ENCODE assay signal across 1 cellular context in the genomic region with DNA sequence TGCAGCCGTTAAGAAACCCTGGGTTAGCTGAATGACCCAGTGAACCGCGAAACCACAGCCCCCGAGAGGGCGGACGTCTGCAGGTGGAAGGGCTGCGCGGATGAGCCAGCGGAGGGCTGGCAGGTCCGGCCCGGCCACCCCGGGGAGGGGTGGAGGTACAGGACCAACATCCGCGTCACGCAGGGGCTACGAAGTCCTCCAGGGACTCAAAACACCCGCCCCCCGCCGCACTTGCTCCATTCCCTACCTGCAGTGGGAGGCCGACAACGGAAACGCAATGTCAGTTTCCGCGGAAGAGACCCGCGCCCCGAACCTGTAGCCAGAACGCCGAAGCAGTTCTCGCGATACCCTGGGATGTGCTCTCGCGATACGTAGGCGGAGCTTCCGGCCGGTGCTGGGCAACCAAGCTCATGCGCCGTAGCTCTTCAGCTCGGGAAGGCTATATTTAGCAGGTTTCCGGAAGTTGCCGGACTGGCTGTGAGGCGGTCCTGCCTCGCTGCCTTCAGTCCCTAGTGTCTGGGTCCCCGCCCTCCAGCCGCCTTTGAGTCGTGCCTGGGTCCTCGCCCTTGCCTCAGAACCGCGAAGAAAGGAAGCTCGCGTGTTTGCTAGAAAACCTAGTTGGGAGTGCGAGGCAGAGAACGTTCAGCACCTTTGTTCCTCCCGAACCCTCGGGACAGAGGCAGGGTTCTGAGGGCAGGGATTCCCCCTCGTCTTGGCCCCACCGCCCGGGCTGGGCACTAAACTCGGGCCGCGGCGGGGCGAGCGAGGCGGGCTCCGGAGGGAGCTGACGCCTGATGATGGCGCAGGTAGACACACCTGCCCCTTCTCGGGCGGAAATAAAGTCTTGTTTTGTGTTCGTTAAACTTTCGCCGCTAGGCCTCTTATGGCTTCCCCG.
TF ChIP-seq lines count a peak whose summit lies in the region.

A gene with protein sequence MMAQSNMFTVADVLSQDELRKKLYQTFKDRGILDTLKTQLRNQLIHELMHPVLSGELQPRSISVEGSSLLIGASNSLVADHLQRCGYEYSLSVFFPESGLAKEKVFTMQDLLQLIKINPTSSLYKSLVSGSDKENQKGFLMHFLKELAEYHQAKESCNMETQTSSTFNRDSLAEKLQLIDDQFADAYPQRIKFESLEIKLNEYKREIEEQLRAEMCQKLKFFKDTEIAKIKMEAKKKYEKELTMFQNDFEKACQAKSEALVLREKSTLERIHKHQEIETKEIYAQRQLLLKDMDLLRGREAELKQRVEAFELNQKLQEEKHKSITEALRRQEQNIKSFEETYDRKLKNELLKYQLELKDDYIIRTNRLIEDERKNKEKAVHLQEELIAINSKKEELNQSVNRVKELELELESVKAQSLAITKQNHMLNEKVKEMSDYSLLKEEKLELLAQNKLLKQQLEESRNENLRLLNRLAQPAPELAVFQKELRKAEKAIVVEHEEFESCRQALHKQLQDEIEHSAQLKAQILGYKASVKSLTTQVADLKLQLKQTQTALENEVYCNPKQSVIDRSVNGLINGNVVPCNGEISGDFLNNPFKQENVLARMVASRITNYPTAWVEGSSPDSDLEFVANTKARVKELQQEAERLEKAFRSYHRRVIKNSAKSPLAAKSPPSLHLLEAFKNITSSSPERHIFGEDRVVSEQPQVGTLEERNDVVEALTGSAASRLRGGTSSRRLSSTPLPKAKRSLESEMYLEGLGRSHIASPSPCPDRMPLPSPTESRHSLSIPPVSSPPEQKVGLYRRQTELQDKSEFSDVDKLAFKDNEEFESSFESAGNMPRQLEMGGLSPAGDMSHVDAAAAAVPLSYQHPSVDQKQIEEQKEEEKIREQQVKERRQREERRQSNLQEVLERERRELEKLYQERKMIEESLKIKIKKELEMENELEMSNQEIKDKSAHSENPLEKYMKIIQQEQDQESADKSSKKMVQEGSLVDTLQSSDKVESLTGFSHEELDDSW (plus strand): TSS at position 471 of the 895 bp plus-strand sequence. CDS start 324 bp downstream, at position 795.
TSS of gene TRAPPC2 (minus strand) at position 343 of the 895 bp plus-strand sequence. CDS start 14,657 bp downstream, outside the sequence.

TF ChIP-seq in GM12878, 131 proteins besides CTCF, POLR2A, EP300 and RAD21 (continued from another document and continues in another):
- TF ChIP-seq KDM1A (IDR thresholded peaks at IDR 0.05; ENCODE audit: borderline replicate concordance) (no peak), TAF1 (IDR thresholded peaks at IDR 0.05; ENCODE audit: borderline replicate concordance, low read depth, low read length) (peak; percentile 57; the same call in 1 of the 2 replicates), E4F1 (IDR thresholded peaks at IDR 0.05; ENCODE audit: borderline replicate concordance, partially characterized antibody) (peak; percentile 62), PAX5 (IDR thresholded peaks at IDR 0.05; ENCODE audit: borderline replicate concordance, low read depth, low read length) (peak; percentile 95), BMI1 (IDR thresholded peaks at IDR 0.05; ENCODE audit: borderline replicate concordance) (peak; percentile 56), IRF5 (IDR thresholded peaks at IDR 0.05; ENCODE audit: borderline replicate concordance) (peak; percentile 88), CHD1 (IDR thresholded peaks at IDR 0.05; ENCODE audit: low read depth, low read length) (0 out of 2 replicates have a peak, but pooled peaks have one; percentile 87), SREBF2 (IDR thresholded peaks at IDR 0.05; ENCODE audit: low read length) (no peak), SMARCA5 (IDR thresholded peaks at IDR 0.05) (peak; percentile 74), ELK1 (IDR thresholded peaks at IDR 0.05; ENCODE audit: low read depth, low read length) (peak; percentile 98), ZSCAN29 (IDR thresholded peaks at IDR 0.05) (0 out of 2 replicates have a peak, but pooled peaks have one; percentile 33), MYB (IDR thresholded peaks at IDR 0.05; ENCODE audit: borderline replicate concordance, low read depth, low read length) (0 out of 2 replicates have a peak, but pooled peaks have one; percentile 10), TCF12 (IDR thresholded peaks at IDR 0.05; ENCODE audit: low read depth, low read length) (peak; percentile 62; the same call in 1 of the 2 replicates), BACH1 (IDR thresholded peaks at IDR 0.05; ENCODE audit: borderline replicate concordance) (peak; percentile 55; the same call in 1 of the 2 replicates), ESRRA (IDR thresholded peaks at IDR 0.05; ENCODE audit: low read length) (no peak), NR2C1 (IDR thresholded peaks at IDR 0.05) (0 out of 2 replicates have a peak, but pooled peaks have one; percentile 8), BRCA1 (IDR thresholded peaks at IDR 0.05; ENCODE audit: low read depth, low read length) (peak; percentile 96), ZNF207 (IDR thresholded peaks at IDR 0.05; ENCODE audit: borderline replicate concordance) (peak; percentile 75), PKNOX1 (IDR thresholded peaks at IDR 0.05) (peak; percentile 58; the same call in 1 of the 2 replicates), POLR2AphosphoS2 (IDR thresholded peaks at IDR 0.05; ENCODE audit: low read depth, low read length) (peak; percentile 72), SRF (IDR thresholded peaks at IDR 0.05; ENCODE audit: low read depth in 2 of 2, low read length in 2 of 2) (peak; percentile 95 to 96), CHD2 (IDR thresholded peaks at IDR 0.05; ENCODE audit: borderline replicate concordance, low read depth, low read length) (peak; percentile 100), GABPA (IDR thresholded peaks at IDR 0.05; ENCODE audit: low read depth) (peak; percentile 78), NBN (IDR thresholded peaks at IDR 0.05) (0 out of 2 replicates have a peak, but pooled peaks have one; percentile 70), TBL1XR1 (IDR thresholded peaks at IDR 0.05; ENCODE audit: low read depth, low read length) (peak; percentile 35; the same call in 1 of the 2 replicates), MTA2 (IDR thresholded peaks at IDR 0.05; ENCODE audit: low read depth) (peak; percentile 40; the same call in 1 of the 2 replicates), SREBF1 (IDR thresholded peaks at IDR 0.05; ENCODE audit: low read length) (no peak), IRF3 (IDR thresholded peaks at IDR 0.05) (no peak), IRF4 (IDR thresholded peaks at IDR 0.05; ENCODE audit: low read depth, low read length) (no peak), CBFB (IDR thresholded peaks at IDR 0.05; ENCODE audit: low read depth) (peak; percentile 94), GATAD2B (conservative IDR thresholded peaks at IDR 0.05; ENCODE audit: low read depth) (peak; percentile 75), POU2F2 (IDR thresholded peaks at IDR 0.05; ENCODE audit: borderline replicate concordance, low read depth, low read length) (peak; percentile 36; the same call in 1 of the 3 replicates), ZNF24 (IDR thresholded peaks at IDR 0.05) (0 out of 2 replicates have a peak, but pooled peaks have one; percentile 31), STAT1 (conservative IDR thresholded peaks at IDR 0.05) (0 out of 2 replicates have a peak, but pooled peaks have one; percentile 75), ATF3 (IDR thresholded peaks at IDR 0.05; ENCODE audit: borderline replicate concordance, extremely low read depth, low read depth, low read length) (no peak), BCL11A (IDR thresholded peaks at IDR 0.05; ENCODE audit: low read depth, low read length) (no peak), NR2F1 (conservative IDR thresholded peaks at IDR 0.05) (peak; percentile 73; the same call in 1 of the 2 replicates), MXI1 (IDR thresholded peaks at IDR 0.05; ENCODE audit: low read depth, low read length) (peak; percentile 71), MLLT1 (IDR thresholded peaks at IDR 0.05) (peak; percentile 67; the same call in 1 of the 2 replicates)
- TF ChIP-seq, protein P1, sequence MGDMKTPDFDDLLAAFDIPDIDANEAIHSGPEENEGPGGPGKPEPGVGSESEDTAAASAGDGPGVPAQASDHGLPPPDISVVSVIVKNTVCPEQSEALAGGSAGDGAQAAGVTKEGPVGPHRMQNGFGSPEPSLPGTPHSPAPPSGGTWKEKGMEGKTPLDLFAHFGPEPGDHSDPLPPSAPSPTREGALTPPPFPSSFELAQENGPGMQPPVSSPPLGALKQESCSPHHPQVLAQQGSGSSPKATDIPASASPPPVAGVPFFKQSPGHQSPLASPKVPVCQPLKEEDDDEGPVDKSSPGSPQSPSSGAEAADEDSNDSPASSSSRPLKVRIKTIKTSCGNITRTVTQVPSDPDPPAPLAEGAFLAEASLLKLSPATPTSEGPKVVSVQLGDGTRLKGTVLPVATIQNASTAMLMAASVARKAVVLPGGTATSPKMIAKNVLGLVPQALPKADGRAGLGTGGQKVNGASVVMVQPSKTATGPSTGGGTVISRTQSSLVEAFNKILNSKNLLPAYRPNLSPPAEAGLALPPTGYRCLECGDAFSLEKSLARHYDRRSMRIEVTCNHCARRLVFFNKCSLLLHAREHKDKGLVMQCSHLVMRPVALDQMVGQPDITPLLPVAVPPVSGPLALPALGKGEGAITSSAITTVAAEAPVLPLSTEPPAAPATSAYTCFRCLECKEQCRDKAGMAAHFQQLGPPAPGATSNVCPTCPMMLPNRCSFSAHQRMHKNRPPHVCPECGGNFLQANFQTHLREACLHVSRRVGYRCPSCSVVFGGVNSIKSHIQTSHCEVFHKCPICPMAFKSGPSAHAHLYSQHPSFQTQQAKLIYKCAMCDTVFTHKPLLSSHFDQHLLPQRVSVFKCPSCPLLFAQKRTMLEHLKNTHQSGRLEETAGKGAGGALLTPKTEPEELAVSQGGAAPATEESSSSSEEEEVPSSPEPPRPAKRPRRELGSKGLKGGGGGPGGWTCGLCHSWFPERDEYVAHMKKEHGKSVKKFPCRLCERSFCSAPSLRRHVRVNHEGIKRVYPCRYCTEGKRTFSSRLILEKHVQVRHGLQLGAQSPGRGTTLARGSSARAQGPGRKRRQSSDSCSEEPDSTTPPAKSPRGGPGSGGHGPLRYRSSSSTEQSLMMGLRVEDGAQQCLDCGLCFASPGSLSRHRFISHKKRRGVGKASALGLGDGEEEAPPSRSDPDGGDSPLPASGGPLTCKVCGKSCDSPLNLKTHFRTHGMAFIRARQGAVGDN (IDR thresholded peaks at IDR 0.05) = peak; percentile 79
